ENCODE assay signal across 27 cellular contexts in the genomic region with DNA sequence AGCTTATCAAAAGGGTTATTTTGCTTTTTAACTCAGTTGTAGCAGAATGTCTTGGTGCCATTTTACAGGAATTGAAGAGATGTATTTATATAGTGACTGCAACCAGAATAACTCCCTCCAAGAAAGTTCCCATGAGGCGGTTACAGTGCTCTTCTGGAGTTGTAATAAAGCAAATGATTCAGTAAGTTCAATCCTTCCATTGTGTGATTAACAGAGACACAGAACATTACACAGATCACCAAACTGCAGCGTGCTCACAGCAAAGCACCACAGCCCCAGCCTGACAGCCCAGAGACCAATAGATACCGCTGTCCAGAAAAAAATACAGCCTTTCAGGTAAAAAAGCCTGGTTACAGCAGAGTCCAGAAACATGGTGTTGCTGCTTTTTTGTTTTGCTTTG. TPM values are rescaled to one million over a fixed set of nuclear protein-coding genes. Genes with fewer than 3 reads are reported as not detected.
"Had no signal": no experiment of that assay in that cellular context is flagged by ENCODE, and none has a peak within 500 bp of the region (broad histone marks: within the 10 kb centered on the region; RNA-seq: fewer than 3 reads in every experiment).

No MANE protein-coding gene starts in this region.

- H3K79me2 ChIP-seq: hepatocyte had no signal

- H3K27ac ChIP-seq: epithelial cell of prostate, gastrocnemius medialis, heart left ventricle, hepatocyte, ovary, right lobe of liver, suprapubic skin, transverse colon, upper lobe of right lung, uterus had no signal

- H3K4me2 ChIP-seq: hepatocyte had no signal

- H3K9me3 Mint-ChIP-seq: naive thymus-derived CD8-positive, alpha-beta T cell; nephron progenitor cell; stimulated activated naive B cell treated with anti-CD40 and anti-IgM and Interleukin-4, amounts not matched to agents 10 μg/mL and 1 μg/mL and 100 μg/mL, for 72 hours; stimulated activated naive CD8-positive, alpha-beta T cell treated with anti-CD3 and anti-CD28 coated beads, Interleukin-15, Interleukin-2, amounts not matched to agents 100 ng/mL and 50 ng/mL, for 24 hours had no signal

- FAIRE-seq: colon, kidney, small intestine had no signal

- H3K27me3 ChIP-seq: dorsolateral prefrontal cortex, gastrocnemius medialis, heart left ventricle, hepatocyte, ovary, right lobe of liver, suprapubic skin, transverse colon, upper lobe of right lung, uterus had no signal

- H3K4me1 ChIP-seq: gastrocnemius medialis, right lobe of liver, transverse colon, uterus had no signal

- H3K27me3 Mint-ChIP-seq: stimulated activated naive CD8-positive, alpha-beta T cell treated with anti-CD3 and anti-CD28 coated beads, Interleukin-15, Interleukin-2, amounts not matched to agents 100 ng/mL and 50 ng/mL, for 24 hours had no signal

- H2AFZ ChIP-seq: hepatocyte had no signal

- H3K27ac Mint-ChIP-seq: naive thymus-derived CD8-positive, alpha-beta T cell; nephron progenitor cell; stimulated activated naive B cell treated with anti-CD40 and anti-IgM and Interleukin-4, amounts not matched to agents 10 μg/mL and 1 μg/mL and 100 μg/mL, for 72 hours; stimulated activated naive CD8-positive, alpha-beta T cell treated with anti-CD3 and anti-CD28 coated beads, Interleukin-15, Interleukin-2, amounts not matched to agents 100 ng/mL and 50 ng/mL, for 24 hours had no signal

- H3K4me3 ChIP-seq: gastrocnemius medialis, heart left ventricle, hepatocyte, lung, ovary, right lobe of liver, suprapubic skin, transverse colon, upper lobe of right lung, uterus had no signal

- H3K4me1 Mint-ChIP-seq: naive thymus-derived CD8-positive, alpha-beta T cell; stimulated activated naive B cell treated with anti-CD40 and anti-IgM and Interleukin-4, amounts not matched to agents 10 μg/mL and 1 μg/mL and 100 μg/mL, for 72 hours had no signal

- H3K36me3 Mint-ChIP-seq: naive thymus-derived CD8-positive, alpha-beta T cell; stimulated activated naive B cell treated with anti-CD40 and anti-IgM and Interleukin-4, amounts not matched to agents 10 μg/mL and 1 μg/mL and 100 μg/mL, for 72 hours had no signal

- H3K36me3 ChIP-seq: gastrocnemius medialis, heart left ventricle, ovary, right lobe of liver, suprapubic skin, transverse colon, upper lobe of right lung, uterus had no signal

- ATAC-seq: esophagus mucosa; gastrocnemius medialis; heart left ventricle; left lobe of liver; naive thymus-derived CD8-positive, alpha-beta T cell; right lobe of liver; stimulated activated naive B cell treated with anti-CD40 and anti-IgM and Interleukin-4, amounts not matched to agents 10 μg/mL and 1 μg/mL and 100 μg/mL, for 72 hours; upper lobe of right lung had no signal

- H3K9me3 ChIP-seq: gastrocnemius medialis, heart left ventricle, ovary, right lobe of liver, suprapubic skin, transverse colon, upper lobe of right lung, uterus had no signal

- DNase-seq: dorsolateral prefrontal cortex; effector CD4-positive, alpha-beta T cell; foreskin fibroblast; gastrocnemius medialis; heart left ventricle; kidney; mesendoderm; naive thymus-derived CD8-positive, alpha-beta T cell; nephron progenitor cell; occipital lobe; ovary; right lobe of liver; small intestine; stimulated activated CD4-positive, alpha-beta T cell treated with anti-CD3 and anti-CD28 coated beads, Interleukin-15, amount 100 ng/mL, for 24 hours; stimulated activated CD4-positive, alpha-beta T cell treated with anti-CD3 and anti-CD28 coated beads, Interleukin-2, amount 100 ng/mL, for 48 hours; stimulated activated naive B cell treated with anti-CD40 and anti-IgM and Interleukin-4, amounts not matched to agents 10 μg/mL and 1 μg/mL and 100 μg/mL, for 72 hours; transverse colon; upper lobe of right lung; uterus had no signal

- H3K4me3 Mint-ChIP-seq: naive thymus-derived CD8-positive, alpha-beta T cell; nephron progenitor cell; stimulated activated naive B cell treated with anti-CD40 and anti-IgM and Interleukin-4, amounts not matched to agents 10 μg/mL and 1 μg/mL and 100 μg/mL, for 72 hours; stimulated activated naive CD8-positive, alpha-beta T cell treated with anti-CD3 and anti-CD28 coated beads, Interleukin-15, Interleukin-2, amounts not matched to agents 100 ng/mL and 50 ng/mL, for 24 hours had no signal

RNA-seq across cellular contexts. Expression of a gene that starts 21.9 kb away (rescaled TPM):
- total RNA-seq: esophagus mucosa; gastrocnemius medialis; left lobe of liver; naive thymus-derived CD8-positive, alpha-beta T cell; right lobe of liver; suprapubic skin; transverse colon; upper lobe of right lung had no signal
- polyA plus RNA-seq: heart left ventricle; naive thymus-derived CD8-positive, alpha-beta T cell had no signal
